In the genomic region with DNA sequence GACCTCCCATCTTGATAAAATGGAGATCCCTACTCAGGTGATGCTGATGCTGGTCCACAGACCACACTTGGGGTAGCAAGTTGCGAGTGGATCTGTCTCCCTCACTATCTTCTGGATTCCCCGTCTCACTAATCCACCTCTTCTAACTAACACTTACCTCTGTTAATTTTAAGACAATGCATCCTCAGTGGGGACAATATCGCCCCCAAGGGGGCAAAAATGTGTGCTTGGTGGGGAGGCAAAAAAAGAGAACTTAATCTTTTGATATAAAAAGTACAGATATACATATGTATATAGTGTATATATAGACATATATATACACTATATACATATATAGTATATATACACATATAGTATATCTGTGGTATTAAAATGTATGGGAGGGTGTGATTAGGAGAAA, we compare ENCODE assay signal across 17 cellular contexts. TPM values are rescaled to one million over a fixed set of nuclear protein-coding genes. Genes with fewer than 3 reads are reported as not detected.
DNase-seq lines count a peak whose midpoint lies in the region; ATAC-seq and TF ChIP-seq lines count a peak whose summit lies in the region.
"Had no signal": no experiment of that assay in that cellular context is flagged by ENCODE, and none has a peak within 500 bp of the region (broad histone marks: within the 10 kb centered on the region; RNA-seq: fewer than 3 reads in every experiment).

No MANE protein-coding gene starts in this region.

- no peaks in the 10 kb centered on the region for H3K36me3 Mint-ChIP-seq in activated CD4-positive, alpha-beta T cell treated with anti-CD3 and anti-CD28 coated beads for 36 hours (ENCODE audit: low read depth)
- H3K36me3 Mint-ChIP-seq in GM23338 (ENCODE audit: low read depth): no peaks in the 10 kb centered on the region
- H3K36me3 Mint-ChIP-seq in activated CD4-positive, alpha-beta T cell treated with anti-CD3 and anti-CD28 coated beads, Interleukin-2, amount 10 ng/mL, durations not matched to agents 24 days and 14 days (ENCODE audit: low read depth): no peaks in the 10 kb centered on the region
- H3K36me3 Mint-ChIP-seq in Caco-2 (ENCODE audit: insufficient read depth, unreplicated experiment): no peaks in the 10 kb centered on the region
- H3K36me3 Mint-ChIP-seq: CD4-positive, alpha-beta memory T cell had no signal

- no peaks in the 10 kb centered on the region for H3K9me3 ChIP-seq in right lobe of liver
- no peaks in the 10 kb centered on the region for H3K9me3 ChIP-seq in Caco-2
- H3K9me3 ChIP-seq in PC-9 (ENCODE audit: insufficient read depth, low read depth): no peaks in the 10 kb centered on the region

- CTCF ChIA-PET in activated CD4-positive, alpha-beta T cell treated with anti-CD3 and anti-CD28 coated beads for 36 hours (lab: Charles Lee): interaction anchor here (1.3 kb wide), 1 partner anchor 9 kb away, joined by 3 read pairs; no protein-coding TSS in a partner anchor
- CTCF ChIA-PET in Caco-2 (lab: Charles Lee) (no interaction called here), PC-9 (lab: Charles Lee) (no interaction called here)

- H3K4me3 ChIP-seq in GM23338 (no peak overlapping the region), right lobe of liver (no peak overlapping the region), Caco-2 (ENCODE audit: low read depth, low read length) (no peak overlapping the region), PC-9 (no peak overlapping the region)

- H4K20me1 ChIP-seq in GM23338 (replicated peaks; ENCODE audit: insufficient read depth) (no peaks in the 10 kb centered on the region), PC-9 (ENCODE audit: insufficient read depth) (no peaks in the 10 kb centered on the region)

- H3K4me3 Mint-ChIP-seq in activated CD4-positive, alpha-beta T cell treated with anti-CD3 and anti-CD28 coated beads for 36 hours: no peak overlapping the region
- H3K4me3 Mint-ChIP-seq in GM23338 (no peak overlapping the region; the same call in 2 of the 3 replicates), Caco-2 (ENCODE audit: unreplicated experiment) (no peak overlapping the region)
- H3K4me3 Mint-ChIP-seq in activated CD4-positive, alpha-beta T cell treated with anti-CD3 and anti-CD28 coated beads, Interleukin-2, amount 10 ng/mL, durations not matched to agents 24 days and 14 days: no peak overlapping the region
- H3K4me3 Mint-ChIP-seq: CD4-positive, alpha-beta memory T cell had no signal

- H3K27me3 Mint-ChIP-seq in activated CD4-positive, alpha-beta T cell treated with anti-CD3 and anti-CD28 coated beads for 36 hours: peaks cover 25% of the 10 kb centered on the region
- peaks cover 17% of the 10 kb centered on the region for H3K27me3 Mint-ChIP-seq in GM23338 (ENCODE audit: insufficient read depth, low read depth, poor library complexity)
- H3K27me3 Mint-ChIP-seq in activated CD4-positive, alpha-beta T cell treated with anti-CD3 and anti-CD28 coated beads, Interleukin-2, amount 10 ng/mL, durations not matched to agents 24 days and 14 days: peaks cover 28% of the 10 kb centered on the region
- H3K27me3 Mint-ChIP-seq in Caco-2 (ENCODE audit: insufficient read depth, unreplicated experiment): peaks cover 21% of the 10 kb centered on the region

- H3K36me3 ChIP-seq in GM23338 (ENCODE audit: insufficient read depth): no peaks in the 10 kb centered on the region
- H3K36me3 ChIP-seq in right lobe of liver: no peaks in the 10 kb centered on the region
- H3K36me3 ChIP-seq in Caco-2 (ENCODE audit: control insufficient read depth, insufficient read depth, low read length): no peaks in the 10 kb centered on the region
- no peaks in the 10 kb centered on the region for H3K36me3 ChIP-seq in PC-9 (ENCODE audit: low read depth)

- H2AFZ ChIP-seq in GM23338 (no peak overlapping the region), PC-9 (no peak overlapping the region)

- H3K4me1 Mint-ChIP-seq in activated CD4-positive, alpha-beta T cell treated with anti-CD3 and anti-CD28 coated beads for 36 hours: peaks cover 8% of the 10 kb centered on the region
- H3K4me1 Mint-ChIP-seq in GM23338: peaks cover 34% of the 10 kb centered on the region
- peaks cover 22% of the 10 kb centered on the region for H3K4me1 Mint-ChIP-seq in activated CD4-positive, alpha-beta T cell treated with anti-CD3 and anti-CD28 coated beads, Interleukin-2, amount 10 ng/mL, durations not matched to agents 24 days and 14 days
- peaks cover 12% of the 10 kb centered on the region for H3K4me1 Mint-ChIP-seq in Caco-2 (ENCODE audit: low read depth, unreplicated experiment)

- no peak overlapping the region for H3K27ac ChIP-seq in GM23338 (ENCODE audit: low read depth)
- no peak overlapping the region for H3K27ac ChIP-seq in right lobe of liver
- H3K27ac ChIP-seq in PC-9: no peak overlapping the region

- H3K4me2 ChIP-seq in GM23338: no peak overlapping the region
- no peak overlapping the region for H3K4me2 ChIP-seq in PC-9

- peak; percentile 57 to 68 for TF ChIP-seq CTCF in GM23338 (conservative IDR thresholded peaks at IDR 0.05; ENCODE audit: low read depth in 2 of 2)
- peak; percentile 13 to 31 (median 30) for TF ChIP-seq CTCF in right lobe of liver (IDR thresholded peaks at IDR 0.05)
- no peak for TF ChIP-seq CTCF in Caco-2 (IDR thresholded peaks at IDR 0.05; ENCODE audit: insufficient read depth in 1 of 2, low read depth in 1 of 2, low read length in 1 of 2, severe bottlenecking in 1 of 2, unreplicated experiment in 1 of 2)
- TF ChIP-seq CTCF in PC-9 (conservative IDR thresholded peaks at IDR 0.05): no peak

- POLR2A ChIA-PET in activated CD4-positive, alpha-beta T cell treated with anti-CD3 and anti-CD28 coated beads for 36 hours (lab: Charles Lee): no interaction called here
- POLR2A ChIA-PET in Caco-2 (lab: Charles Lee) (no interaction called here), PC-9 (lab: Charles Lee; ENCODE audit: unreplicated experiment) (no interaction called here)

- H3K9me3 Mint-ChIP-seq in activated CD4-positive, alpha-beta T cell treated with anti-CD3 and anti-CD28 coated beads for 36 hours (ENCODE audit: low read depth): no peaks in the 10 kb centered on the region
- no peaks in the 10 kb centered on the region for H3K9me3 Mint-ChIP-seq in GM23338
- H3K9me3 Mint-ChIP-seq in activated CD4-positive, alpha-beta T cell treated with anti-CD3 and anti-CD28 coated beads, Interleukin-2, amount 10 ng/mL, durations not matched to agents 24 days and 14 days: no peaks in the 10 kb centered on the region
- H3K9me3 Mint-ChIP-seq in Caco-2 (ENCODE audit: unreplicated experiment): no peaks in the 10 kb centered on the region

- H3K79me2 ChIP-seq in GM23338 (replicated peaks; ENCODE audit: insufficient read depth): peaks cover 16% of the 10 kb centered on the region; the same call in 1 of the 2 replicates
- H3K79me2 ChIP-seq in PC-9 (ENCODE audit: low read depth): no peaks in the 10 kb centered on the region

- WGBS in right lobe of liver (ENCODE audit: insufficient coverage, low coverage, low lambda C conversion rate, missing lambda C conversion rate): 39% methylated on average over 3 of the region's 3 CpGs

- H3K4me1 ChIP-seq in GM23338 (ENCODE audit: insufficient read depth) (peaks cover 21% of the 10 kb centered on the region), right lobe of liver (peaks cover 0 to 9% (median 0%) of the 10 kb centered on the region in 4 donors), Caco-2 (no peaks in the 10 kb centered on the region; the same call in 1 of the 2 replicates), PC-9 (replicated peaks; ENCODE audit: insufficient read depth) (no peaks in the 10 kb centered on the region)

- peaks cover 17% of the 10 kb centered on the region for H3K27me3 ChIP-seq in GM23338 (ENCODE audit: insufficient read depth)
- H3K27me3 ChIP-seq in right lobe of liver: peaks cover 0 to 7% of the 10 kb centered on the region in 2 donors
- no peaks in the 10 kb centered on the region for H3K27me3 ChIP-seq in Caco-2 (replicated peaks; ENCODE audit: control insufficient read depth, insufficient read depth, low read length)
- H3K27me3 ChIP-seq in PC-9 (ENCODE audit: insufficient read depth, low read depth): peaks cover 6% of the 10 kb centered on the region; the same call in 1 of the 2 replicates

- intact Hi-C loops in activated CD4-positive, alpha-beta T cell treated with anti-CD3 and anti-CD28 coated beads for 36 hours (cut with DNase I, micrococcal nuclease): loop anchor here (1.0 to 2.0 kb wide), 2 partner anchors 254 to 255 kb away; no protein-coding TSS in a partner anchor
- intact Hi-C loops in activated CD4-positive, alpha-beta T cell treated with anti-CD3 and anti-CD28 coated beads, Interleukin-2, amount 10 ng/mL, durations not matched to agents 24 days and 14 days (cut with micrococcal nuclease): no loop called here
- intact Hi-C loops in right lobe of liver (cut with DNase I) (loop anchor here in 1 of 2 donors (5.0 kb wide), 1 partner anchor 251 kb away; no protein-coding TSS in a partner anchor), Caco-2 (cut with micrococcal nuclease; ENCODE audit: unreplicated experiment) (no loop called here), PC-9 (cut with micrococcal nuclease; ENCODE audit: unreplicated experiment) (no loop called here)

- H3F3A ChIP-seq in GM23338 (replicated peaks; ENCODE audit: low read depth): no peaks in the 10 kb centered on the region
- H3F3A ChIP-seq in PC-9 (ENCODE audit: insufficient read depth, low read depth): no peaks in the 10 kb centered on the region

- H3K9me2 ChIP-seq in GM23338 (ENCODE audit: insufficient read depth): no peaks in the 10 kb centered on the region
- no peaks in the 10 kb centered on the region for H3K9me2 ChIP-seq in PC-9 (ENCODE audit: insufficient read depth)

- no peak overlapping the region for H3K27ac Mint-ChIP-seq in activated CD4-positive, alpha-beta T cell treated with anti-CD3 and anti-CD28 coated beads for 36 hours
- no peak overlapping the region for H3K27ac Mint-ChIP-seq in GM23338
- H3K27ac Mint-ChIP-seq in activated CD4-positive, alpha-beta T cell treated with anti-CD3 and anti-CD28 coated beads, Interleukin-2, amount 10 ng/mL, durations not matched to agents 24 days and 14 days: no peak overlapping the region
- H3K27ac Mint-ChIP-seq in Caco-2 (ENCODE audit: unreplicated experiment): no peak overlapping the region

- no TSS peak for BruUV-seq in Caco-2 (replicated peaks; lab: Mats Ljungman, UMichigan)
- no TSS peak for BruUV-seq in PC-9 (replicated peaks; lab: Mats Ljungman, UMichigan)

- no peak for TF ChIP-seq POLR2A in right lobe of liver (IDR thresholded peaks at IDR 0.05)

- peak; percentile 44 for DNase-seq in activated CD4-positive, alpha-beta T cell treated with anti-CD3 and anti-CD28 coated beads for 36 hours
- DNase-seq in activated CD4-positive, alpha-beta T cell treated with anti-CD3 and anti-CD28 coated beads, Interleukin-2, amount 50 U/mL, for 1 hour: no peak
- DNase-seq in GM23338 (ENCODE audit: low spot score) (peak; percentile 36), right lobe of liver (no peak), Caco-2 (no peak), PC-9 (no peak), DMS153 treated with DMSO at 0.1 percent for 48 hours (lab: John Stamatoyannopoulos, UW; ENCODE audit: unreplicated experiment) (no peak)
- DNase-seq in activated CD4-positive, alpha-beta T cell treated with anti-CD3 and anti-CD28 coated beads, Interleukin-2, amount 10 ng/mL, durations not matched to agents 24 days and 14 days: peak; percentile 80
- DNase-seq: activated CD8-positive, alpha-beta memory T cell treated with anti-CD3 and anti-CD28 coated beads for 24 hours; activated effector memory CD4-positive, alpha-beta T cell treated with anti-CD3 and anti-CD28 coated beads, Interleukin-2, amount 50 U/mL, for 16 hours; CD4-positive, alpha-beta memory T cell; IMR-90; NCI-H524 treated with DMSO at 0.1 percent for 48 hours had no signal

- ATAC-seq in activated CD4-positive, alpha-beta T cell treated with anti-CD3 and anti-CD28 coated beads for 36 hours: no peak
- ATAC-seq in GM23338: no peak
- no peak for ATAC-seq in right lobe of liver
- ATAC-seq: left lobe of liver had no signal

RNA-seq across cellular contexts. Expression of a gene that starts 4.3 kb away (rescaled TPM):
- not detected for total RNA-seq in activated CD4-positive, alpha-beta T cell treated with anti-CD3 and anti-CD28 coated beads for 36 hours
- total RNA-seq in GM23338 (2014; rRNA removed; shearing (Covaris generic)): 2.5 and 2.6 TPM in 2 replicates
- 0.29 and 0.83 TPM in 2 replicates for polyA plus RNA-seq in GM23338 (2016; fragmentation: Nextera tagmentation; extraction: Ambion mirVana)
- 0.35 and 0.45 TPM in 2 replicates for total RNA-seq in activated CD4-positive, alpha-beta T cell treated with anti-CD3 and anti-CD28 coated beads, Interleukin-2, amount 10 ng/mL, durations not matched to agents 24 days and 14 days
- total RNA-seq in right lobe of liver: under 1 TPM in 1 of 6 experiments, not detected in 5; 0.19 TPM
- not detected in 2 replicates for total RNA-seq in Caco-2 (2022)
- not detected in 2 replicates for total RNA-seq in PC-9 (2021)
- total RNA-seq: CD4-positive, alpha-beta memory T cell; fibroblast of villous mesenchyme; IMR-90; mucosa of gallbladder; osteocyte had no signal
- polyA plus RNA-seq: IMR-90 had no signal

Comparison
In these comparisons a context has a peak if more than half of its experiments do, and no peak if none do; other contexts are left out.
1. DNase-seq: peak in activated CD4-positive, alpha-beta T cell treated with anti-CD3 and anti-CD28 coated beads for 36 hours (single experiment), GM23338 (single experiment) and activated CD4-positive, alpha-beta T cell treated with anti-CD3 and anti-CD28 coated beads, Interleukin-2, amount 10 ng/mL, durations not matched to agents 24 days and 14 days (single experiment); none in activated CD4-positive, alpha-beta T cell treated with anti-CD3 and anti-CD28 coated beads, Interleukin-2, amount 50 U/mL, for 1 hour (single experiment), right lobe of liver (0 of 3), Caco-2 (0 of 2), PC-9 (0 of 2) and DMS153 treated with DMSO at 0.1 percent for 48 hours (single experiment).
2. intact Hi-C loops: an anchor here in activated CD4-positive, alpha-beta T cell treated with anti-CD3 and anti-CD28 coated beads for 36 hours (1.0 to 2.0 kb wide); none called in activated CD4-positive, alpha-beta T cell treated with anti-CD3 and anti-CD28 coated beads, Interleukin-2, amount 10 ng/mL, durations not matched to agents 24 days and 14 days, Caco-2 and PC-9.
3. CTCF ChIP-seq: peak in GM23338 (2 of 2) and right lobe of liver (4 of 4); none in Caco-2 (0 of 2) and PC-9 (single experiment).